Comparison of ENCODE assay signal across 12 cellular contexts in genomic region chrX:149525903-149526302, GRCh38. TPM values are rescaled to one million over a fixed set of nuclear protein-coding genes. Genes with fewer than 3 reads are reported as not detected.
DNase-seq lines count a peak whose midpoint lies in the region; ATAC-seq and TF ChIP-seq lines count a peak whose summit lies in the region.
"Not testable (repeated sequence)": the region's sequence is repeated elsewhere in the genome, so short reads cannot be mapped to it uniquely, and the experiment has no call there.
"Had no signal": no experiment of that assay in that cellular context is flagged by ENCODE, and none has a peak within 500 bp of the region (broad histone marks: within the 10 kb centered on the region; RNA-seq: fewer than 3 reads in every experiment).

No MANE protein-coding gene starts in this region.

- peaks cover 18 to 42% of the 10 kb centered on the region in 2 donors for H3K4me1 Mint-ChIP-seq in natural killer cell

- intact Hi-C loops in natural killer cell (cut with micrococcal nuclease) = not testable (repeated sequence)

- H3K9me3 Mint-ChIP-seq in natural killer cell = not testable (repeated sequence)

- H3K4me1 ChIP-seq in duodenal mucosa (ENCODE audit: control insufficient read depth in 1 of 2, insufficient read depth in 2 of 2, low read length in 2 of 2) = peaks cover 9 to 12% of the 10 kb centered on the region in 2 donors

- not testable (repeated sequence) for H3K27me3 Mint-ChIP-seq in natural killer cell (ENCODE audit: low read depth in 2 of 2)

- H3K36me3 ChIP-seq in duodenal mucosa (ENCODE audit: control insufficient read depth in 1 of 2, insufficient read depth in 2 of 2, low read length in 2 of 2) = not testable (repeated sequence)

- not testable (repeated sequence) for TF ChIP-seq CTCF in natural killer cell (IDR thresholded peaks at IDR 0.05)

- ATAC-seq in GM18907 (IDR thresholded peaks at IDR 0.05; ENCODE audit: unreplicated experiment) (peak; percentile 55), GM21786 (IDR thresholded peaks at IDR 0.05; ENCODE audit: unreplicated experiment) (peak; percentile 54), HG03135 (IDR thresholded peaks at IDR 0.05; ENCODE audit: unreplicated experiment) (peak; percentile 38), natural killer cell (peak; percentile 55 to 73 (median 68))

- H3K9ac ChIP-seq in duodenal mucosa (ENCODE audit: low read depth in 1 of 2, low read length in 2 of 2) = not testable (repeated sequence)

- peak overlapping the region; percentile 69 for H3K4me3 Mint-ChIP-seq in natural killer cell

- H3K9me3 ChIP-seq in duodenal mucosa (ENCODE audit: control insufficient read depth in 1 of 2, low read length in 2 of 2) = not testable (repeated sequence)

- peak overlapping the region; percentile 86 to 87 for H3K27ac Mint-ChIP-seq in natural killer cell

- H3K4me3 ChIP-seq in duodenal mucosa (ENCODE audit: low read depth in 1 of 2, low read length in 2 of 2) = not testable (repeated sequence)

- DNase-seq in MV-4-11 (lab: John Stamatoyannopoulos, UW) (peak; percentile 58), natural killer cell (peak; percentile 27)
- peak; percentile 66 for DNase-seq in activated CD8-positive, alpha-beta memory T cell treated with anti-CD3 and anti-CD28 coated beads for 24 hours

- peak overlapping the region; percentile 25 for H3K27ac ChIP-seq in duodenal mucosa (ENCODE audit: low read depth, low read length)

- not testable (repeated sequence) for H3K36me3 Mint-ChIP-seq in natural killer cell

- not testable (repeated sequence) for H3K27me3 ChIP-seq in duodenal mucosa (ENCODE audit: control insufficient read depth in 1 of 2, insufficient read depth in 2 of 2, low read length in 2 of 2)

RNA-seq across cellular contexts. Expression of gene EOLA1, which starts 14.9 kb away (rescaled TPM):
- 10 to 100 TPM; 26.4 to 37.6 (median 36.7) TPM for total RNA-seq in natural killer cell

RNA-seq across cellular contexts. Expression of gene IDS, which starts 20.8 kb away (rescaled TPM):
- total RNA-seq in natural killer cell = 100 to 1,000 TPM; 286 to 344 (median 317) TPM

RNA-seq across cellular contexts. Expression of gene HSFX3, which starts 23.8 kb away (rescaled TPM):
- total RNA-seq in natural killer cell = not detected
- total RNA-seq: Calu3, foreskin keratinocyte, kidney epithelial cell, occipital lobe, RPMI7951 had no signal
